In the genomic region with DNA sequence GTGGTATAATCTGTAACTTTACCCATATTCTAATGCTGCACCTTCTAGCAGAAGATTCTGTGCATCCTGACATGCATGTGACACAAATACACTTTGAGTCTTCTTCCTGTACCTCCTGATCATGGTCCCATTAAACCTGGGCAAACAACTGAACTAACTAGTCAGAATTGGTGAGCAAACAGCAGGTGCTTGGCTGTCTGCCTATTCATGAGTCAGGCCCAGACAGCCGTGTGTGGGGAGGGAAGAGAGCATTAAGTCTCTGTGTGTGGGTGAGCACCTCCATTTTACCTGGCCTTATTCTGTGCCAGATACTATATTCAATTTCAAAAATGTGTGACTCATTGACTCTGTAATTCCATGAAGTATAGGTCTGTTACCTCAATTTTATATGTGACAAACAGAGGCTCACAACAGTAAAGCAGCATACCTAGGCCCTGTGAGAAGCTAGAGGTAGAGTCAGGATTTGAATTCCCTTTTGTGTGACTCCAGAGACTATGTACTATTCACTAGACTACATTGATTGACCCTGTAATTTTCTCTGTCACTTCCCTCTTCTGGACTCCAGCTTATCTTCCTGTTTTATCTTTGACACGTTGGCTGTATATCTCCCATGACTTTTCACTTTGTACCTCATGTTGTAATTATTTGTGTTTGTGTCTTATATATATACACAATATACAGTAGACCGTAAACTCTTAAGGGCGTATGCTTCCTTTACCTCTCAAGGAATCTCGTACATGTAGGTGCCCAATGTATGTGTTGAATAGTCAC, we compare ENCODE assay signal across 8 cellular contexts. TPM values are rescaled to one million over a fixed set of nuclear protein-coding genes. Genes with fewer than 3 reads are reported as not detected.
A peak's percentile ranks its signal among the peaks of the same experiment; 100 is the strongest.
DNase-seq lines count a peak whose midpoint lies in the region; ATAC-seq, FAIRE-seq and TF ChIP-seq lines count a peak whose summit lies in the region.

No MANE protein-coding gene starts in this region.

- H3K36me3 Mint-ChIP-seq in activated naive CD8-positive, alpha-beta T cell treated with anti-CD3 and anti-CD28 coated beads, Interleukin-2, amount 50 U/mL, for 24 hours (ENCODE audit: low read depth): peaks cover 54% of the 10 kb centered on the region

- no peaks in the 10 kb centered on the region for H3K36me3 ChIP-seq in right lobe of liver

- H3K27me3 ChIP-seq in right lobe of liver: no peaks in the 10 kb centered on the region

- H3K27ac Mint-ChIP-seq in activated naive CD8-positive, alpha-beta T cell treated with anti-CD3 and anti-CD28 coated beads, Interleukin-2, amount 50 U/mL, for 24 hours: peak overlapping the region; percentile 82

- FAIRE-seq in D721Med (lab: Jason Lieb, UNC): no peak

- no peak for DNase-seq in Right ventricle myocardium inferior (ENCODE audit: missing footprints)
- no peak for DNase-seq in cardiac septum (ENCODE audit: low spot score)
- DNase-seq in SHP77 (lab: John Stamatoyannopoulos, UW): peak; percentile 93 to 94
- DNase-seq in activated naive CD8-positive, alpha-beta T cell treated with anti-CD3 and anti-CD28 coated beads, Interleukin-2, amount 50 U/mL, for 24 hours: peak; percentile 57
- DNase-seq in right lobe of liver: peak; percentile 72 to 83 (median 78)
- peak; percentile 75 for DNase-seq in stimulated activated CD8-positive, alpha-beta memory T cell treated with anti-CD3 and anti-CD28 coated beads, Interleukin-4, amount 100 ng/mL, for 48 hours
- DNase-seq in D721Med (ENCODE audit: insufficient read length, low spot score): no peak

- no peak for TF ChIP-seq POLR2A in right lobe of liver (IDR thresholded peaks at IDR 0.05)

- intact Hi-C loops in Right ventricle myocardium inferior (cut with DNase I): no loop called here
- intact Hi-C loops in cardiac septum (cut with DNase I): no loop called here
- intact Hi-C loops in right lobe of liver (cut with DNase I): no loop called here

- WGBS in right lobe of liver (ENCODE audit: insufficient coverage, low coverage, low lambda C conversion rate, missing lambda C conversion rate): 48% methylated on average over 5 of the region's 5 CpGs

- no peaks in the 10 kb centered on the region for H3K27me3 Mint-ChIP-seq in activated naive CD8-positive, alpha-beta T cell treated with anti-CD3 and anti-CD28 coated beads, Interleukin-2, amount 50 U/mL, for 24 hours

- no peak overlapping the region for H3K4me3 Mint-ChIP-seq in activated naive CD8-positive, alpha-beta T cell treated with anti-CD3 and anti-CD28 coated beads, Interleukin-2, amount 50 U/mL, for 24 hours

- ATAC-seq in Right ventricle myocardium inferior: peak; percentile 56
- peak; percentile 90 for ATAC-seq in activated naive CD8-positive, alpha-beta T cell treated with anti-CD3 and anti-CD28 coated beads, Interleukin-2, amount 50 U/mL, for 24 hours
- peak; percentile 84 to 93 (median 90) for ATAC-seq in right lobe of liver
- ATAC-seq in HG02610 (IDR thresholded peaks at IDR 0.05; ENCODE audit: unreplicated experiment): no peak

- no peak overlapping the region for H3K4me3 ChIP-seq in right lobe of liver

- peaks cover 17% of the 10 kb centered on the region for H3K9me3 Mint-ChIP-seq in activated naive CD8-positive, alpha-beta T cell treated with anti-CD3 and anti-CD28 coated beads, Interleukin-2, amount 50 U/mL, for 24 hours

- H3K27ac ChIP-seq in right lobe of liver: peak overlapping the region; percentile 57 to 65 (median 59)

- no peaks in the 10 kb centered on the region for H3K9me3 ChIP-seq in right lobe of liver

- peaks cover 0 to 35% (median 18%) of the 10 kb centered on the region in 4 donors for H3K4me1 ChIP-seq in right lobe of liver

- peaks cover 84% of the 10 kb centered on the region for H3K4me1 Mint-ChIP-seq in activated naive CD8-positive, alpha-beta T cell treated with anti-CD3 and anti-CD28 coated beads, Interleukin-2, amount 50 U/mL, for 24 hours

- no peak for TF ChIP-seq CTCF in right lobe of liver (IDR thresholded peaks at IDR 0.05)
- no peak for TF ChIP-seq CTCF in D721Med (IDR thresholded peaks at IDR 0.05; ENCODE audit: insufficient read depth, missing control alignments)

RNA-seq across cellular contexts. Expression of a gene that starts 32.2 kb away (rescaled TPM):
- total RNA-seq in Right ventricle myocardium inferior (22.4 TPM), cardiac septum (26.9 TPM), right lobe of liver (10 to 100 TPM in 5 of 6 experiments, 1 to 10 TPM in 1; 9.6 to 17.4 (median 12.5) TPM)

Comparison
In these comparisons a context has a peak if more than half of its experiments do, and no peak if none do; other contexts are left out.
1. DNase-seq: peak in SHP77 (2 of 2), activated naive CD8-positive, alpha-beta T cell treated with anti-CD3 and anti-CD28 coated beads, Interleukin-2, amount 50 U/mL, for 24 hours (single experiment), right lobe of liver (3 of 3) and stimulated activated CD8-positive, alpha-beta memory T cell treated with anti-CD3 and anti-CD28 coated beads, Interleukin-4, amount 100 ng/mL, for 48 hours (single experiment); none in Right ventricle myocardium inferior (single experiment), cardiac septum (single experiment) and D721Med (single experiment).